8 cellular contexts compared by ENCODE assay signal in the genomic region with DNA sequence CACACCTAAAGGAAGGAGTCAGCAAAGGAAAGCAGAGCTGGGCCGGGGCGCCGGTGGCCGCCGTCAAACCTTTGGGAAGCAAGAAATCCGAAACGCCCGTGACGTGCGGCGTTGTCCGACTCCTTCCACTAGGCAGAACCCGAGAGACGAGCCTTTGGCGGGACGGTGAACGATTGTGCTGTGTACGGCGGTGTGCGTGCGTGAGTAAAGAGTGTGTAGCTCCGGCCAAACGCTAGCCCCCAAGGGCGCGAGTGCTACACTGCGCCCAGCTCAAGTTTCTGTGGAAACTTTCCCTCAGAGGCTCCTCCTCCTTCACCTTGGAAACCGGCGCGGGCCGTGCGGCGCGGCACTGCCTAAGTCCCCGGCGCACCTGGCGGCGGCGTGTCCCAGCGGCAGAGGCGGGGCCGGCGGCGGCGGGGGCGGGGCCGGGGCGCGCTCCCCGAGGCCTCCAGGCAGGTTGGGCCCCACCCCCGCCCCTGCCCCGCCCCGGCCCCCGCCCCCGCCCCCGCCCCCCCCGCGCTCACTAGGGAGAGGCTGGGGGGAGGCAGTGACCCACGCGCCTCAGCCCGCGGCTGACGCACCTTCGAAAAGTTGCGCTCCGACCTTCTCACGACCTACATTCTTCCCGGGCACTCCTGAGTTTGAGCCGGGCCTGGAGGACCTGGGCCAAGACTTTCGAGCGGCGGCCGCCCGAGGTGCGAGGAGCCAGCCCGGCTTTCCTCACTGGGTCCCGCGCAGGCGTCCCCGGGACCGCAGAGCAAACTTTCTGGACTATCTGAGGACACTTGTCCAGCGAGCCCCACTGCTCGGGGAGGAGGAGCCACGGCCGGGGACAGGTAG. TPM values are rescaled to one million over a fixed set of nuclear protein-coding genes. Genes with fewer than 3 reads are reported as not detected.
DNase-seq lines count a peak whose midpoint lies in the region; ATAC-seq lines count a peak whose summit lies in the region.

A gene (plus strand): TSS at position 547 of the 840 bp plus-strand sequence. CDS start 157,084 bp downstream, outside the sequence.

- H3K4me3 ChIP-seq in HUES6 (ENCODE audit: low read depth, low read length) (peak within 1 kb of the TSS; percentile 94), SJCRH30 (peak within 1 kb of the TSS; percentile 78)

- no peaks in the 10 kb centered on the region for H3K9me3 ChIP-seq in HUES6 (ENCODE audit: control insufficient read depth, insufficient read depth, low read depth, low read length)
- no peaks in the 10 kb centered on the region for H3K9me3 ChIP-seq in SJCRH30 (replicated peaks)

- H3K4me1 ChIP-seq in HUES6 (ENCODE audit: control insufficient read depth, insufficient read depth, low read length) (peaks cover 17% of the 10 kb centered on the region; the same call in 1 of the 2 replicates), SJCRH30 (0 out of 2 replicates have a peak, but pooled peaks cover 5% of the 10 kb centered on the region)

- peak within 1 kb of the TSS; percentile 10 for H3K27ac Mint-ChIP-seq in activated naive CD4-positive, alpha-beta T cell treated with anti-CD3 and anti-CD28 coated beads, Interleukin-2, amount 50 U/mL, for 24 hours

- peak within 1 kb of the TSS; percentile 84 for H3K9ac ChIP-seq in HUES6 (ENCODE audit: low read length)

- no peak within 1 kb of the TSS; the same call in 1 of the 2 replicates for H3K27ac ChIP-seq in HUES6 (ENCODE audit: low read depth, low read length)
- peak within 1 kb of the TSS; percentile 26; the same call in 1 of the 2 replicates for H3K27ac ChIP-seq in SJCRH30

- H3K36me3 ChIP-seq in HUES6 (ENCODE audit: control insufficient read depth, insufficient read depth, low read length) (no peaks in the 10 kb centered on the region), SJCRH30 (no peaks in the 10 kb centered on the region)

- DNase-seq in DMS53 treated with DMSO at 0.1 percent for 48 hours (lab: John Stamatoyannopoulos, UW; ENCODE audit: unreplicated experiment) (peak; percentile 74), SJCRH30 (peak; percentile 63 to 75), Right ventricle myocardium superior (peak; percentile 76), posterior cingulate gyrus (peak in 8 of 10 donors; percentile 24 to 89 (median 54)), ureter (ENCODE audit: low spot score) (peak; percentile 89)

- H3K27me3 Mint-ChIP-seq in activated naive CD4-positive, alpha-beta T cell treated with anti-CD3 and anti-CD28 coated beads, Interleukin-2, amount 50 U/mL, for 24 hours, result peaks cover 6% of the 10 kb centered on the region

- peak within 1 kb of the TSS; percentile 86 for H3K4me3 Mint-ChIP-seq in activated naive CD4-positive, alpha-beta T cell treated with anti-CD3 and anti-CD28 coated beads, Interleukin-2, amount 50 U/mL, for 24 hours

- intact Hi-C loops in Right ventricle myocardium superior (cut with DNase I), result no loop called here
- intact Hi-C loops in posterior cingulate gyrus (cut with DNase I), result no loop called here

- no peaks in the 10 kb centered on the region for H3K36me3 Mint-ChIP-seq in activated naive CD4-positive, alpha-beta T cell treated with anti-CD3 and anti-CD28 coated beads, Interleukin-2, amount 50 U/mL, for 24 hours

- peak; percentile 84 for ATAC-seq in GM21515 (IDR thresholded peaks at IDR 0.05; ENCODE audit: unreplicated experiment)
- ATAC-seq in Right ventricle myocardium superior (ENCODE audit: poor library complexity), result peak; percentile 89

- peaks cover 21% of the 10 kb centered on the region for H3K4me1 Mint-ChIP-seq in activated naive CD4-positive, alpha-beta T cell treated with anti-CD3 and anti-CD28 coated beads, Interleukin-2, amount 50 U/mL, for 24 hours

- peaks cover 16% of the 10 kb centered on the region; the same call in 1 of the 2 replicates for H3K27me3 ChIP-seq in HUES6 (ENCODE audit: control insufficient read depth, insufficient read depth, low read length)
- H3K27me3 ChIP-seq in SJCRH30, result no peaks in the 10 kb centered on the region

- H3K9me3 Mint-ChIP-seq in activated naive CD4-positive, alpha-beta T cell treated with anti-CD3 and anti-CD28 coated beads, Interleukin-2, amount 50 U/mL, for 24 hours, result no peaks in the 10 kb centered on the region

RNA-seq across cellular contexts. Expression of the gene that starts here (rescaled TPM):
- total RNA-seq in SJCRH30 (2014; rRNA removed; shearing (Covaris generic)), result 2.1 and 2.7 TPM in 2 replicates
- total RNA-seq in Right ventricle myocardium superior (16.8 TPM), ureter (25.0 TPM)
